In genomic region chr17:21039839-21040575, GRCh38 we compare ENCODE assay signal across 7 cellular contexts. TPM values are rescaled to one million over a fixed set of nuclear protein-coding genes. Genes with fewer than 3 reads are reported as not detected.
DNase-seq lines count a peak whose midpoint lies in the region; ATAC-seq and TF ChIP-seq lines count a peak whose summit lies in the region.

No MANE protein-coding gene starts in this region.

- H3K4me3 Mint-ChIP-seq in WTC11, result peak overlapping the region; percentile 98
- peak overlapping the region; percentile 95 for H3K4me3 Mint-ChIP-seq in endodermal cell
- peak overlapping the region; percentile 100 for H3K4me3 Mint-ChIP-seq in neural crest cell

- H3K36me3 Mint-ChIP-seq in WTC11, result peaks cover 19% of the 10 kb centered on the region
- peaks cover 29% of the 10 kb centered on the region for H3K36me3 Mint-ChIP-seq in endodermal cell (ENCODE audit: low read depth)
- peaks cover 26% of the 10 kb centered on the region for H3K36me3 Mint-ChIP-seq in neural crest cell (ENCODE audit: low read depth)

- no peak overlapping the region for H3K27ac ChIP-seq in endodermal cell (ENCODE audit: low read depth, low read length)

- POLR2A ChIA-PET in GM10248 (lab: Yijun Ruan, JAX) (interaction anchor here (0.6 kb wide), 1 partner anchor 238 kb away, joined by 3 read pairs; no protein-coding TSS in a partner anchor), WTC11 (lab: Charles Lee) (no interaction called here)

- H3K4me1 Mint-ChIP-seq in WTC11 (peaks cover 53% of the 10 kb centered on the region), endodermal cell (peaks cover 41% of the 10 kb centered on the region), neural crest cell (peaks cover 56% of the 10 kb centered on the region)

- H3K9me3 ChIP-seq in endodermal cell (ENCODE audit: control insufficient read depth, low read length), result no peaks in the 10 kb centered on the region

- H3K27ac Mint-ChIP-seq in WTC11 (peak overlapping the region; percentile 92), endodermal cell (peak overlapping the region; percentile 98), neural crest cell (ENCODE audit: unreplicated experiment) (no peak overlapping the region)

- CTCF ChIA-PET in GM10248 (lab: Yijun Ruan, JAX), result interaction anchor here (1.2 kb wide), 1 partner anchor 11 kb away, joined by 3 read pairs; no protein-coding TSS in a partner anchor
- CTCF ChIA-PET in WTC11 (lab: Charles Lee), result interaction anchor here (0.6 to 1.5 kb wide), 4 partner anchors 12 to 79 kb away, joined by 4 to 5 read pairs (median 4); no protein-coding TSS in a partner anchor

- no peaks in the 10 kb centered on the region for H3K27me3 Mint-ChIP-seq in WTC11 (ENCODE audit: low read depth)
- H3K27me3 Mint-ChIP-seq in endodermal cell (ENCODE audit: insufficient read depth), result no peaks in the 10 kb centered on the region
- H3K27me3 Mint-ChIP-seq in neural crest cell (ENCODE audit: low read depth), result no peaks in the 10 kb centered on the region

- H3K9ac ChIP-seq in endodermal cell (ENCODE audit: extremely low read depth, low read length, poor library complexity, severe bottlenecking), result peak overlapping the region; percentile 100

- TF ChIP-seq POLR2A in NB4 (IDR thresholded peaks at IDR 0.05; ENCODE audit: extremely low read depth, insufficient read length), result no peak

- peaks cover 40% of the 10 kb centered on the region for H3K36me3 ChIP-seq in endodermal cell (ENCODE audit: control insufficient read depth, insufficient read depth, low read length)

- 53 to 69% methylated on average over 4 to 6 of the region's 6 CpGs for WGBS in endodermal cell (ENCODE audit: insufficient coverage in 1 of 2, insufficient read length in 1 of 2), 2 experiments

- H3K4me3 ChIP-seq in NB4 (ENCODE audit: low read depth, low read length) (peak overlapping the region; percentile 81), endodermal cell (ENCODE audit: low read length) (peak overlapping the region; percentile 84)

- H3K4me1 ChIP-seq in endodermal cell (ENCODE audit: control insufficient read depth, insufficient read depth, low read length), result peaks cover 20% of the 10 kb centered on the region

- TF ChIP-seq CTCF in GM10248 (IDR thresholded peaks at IDR 0.05; ENCODE audit: control extremely low read depth, extremely low read depth, low read depth, missing control alignments), result peak; percentile 51
- TF ChIP-seq CTCF in NB4 (IDR thresholded peaks at IDR 0.05; ENCODE audit: low read depth, low read length), result peak; percentile 65
- no peak for TF ChIP-seq CTCF in WTC11 (IDR thresholded peaks at IDR 0.05)
- TF ChIP-seq CTCF in endodermal cell (conservative IDR thresholded peaks at IDR 0.05), result peak; percentile 73
- TF ChIP-seq CTCF in neural crest cell (conservative IDR thresholded peaks at IDR 0.05), result peak; percentile 59

- no peak for DNase-seq in GM10248 (ENCODE audit: extremely low spot score)
- peak; percentile 69 for DNase-seq in NB4 (ENCODE audit: low read depth)
- no peak for DNase-seq in WTC11 (ENCODE audit: low spot score)
- no peak for DNase-seq in endodermal cell
- DNase-seq in neural crest cell (ENCODE audit: low read depth, low spot score), result no peak
- DNase-seq in foreskin melanocyte, result no peak
- no peak for DNase-seq in Kasumi-1 (lab: John Stamatoyannopoulos, UW)

- H3K9me3 Mint-ChIP-seq in WTC11, result no peaks in the 10 kb centered on the region
- no peaks in the 10 kb centered on the region for H3K9me3 Mint-ChIP-seq in endodermal cell
- H3K9me3 Mint-ChIP-seq in neural crest cell, result no peaks in the 10 kb centered on the region

- ATAC-seq in WTC11, result no peak

- H3K27me3 ChIP-seq in endodermal cell (ENCODE audit: control insufficient read depth, insufficient read depth, low read length, poor library complexity, severe bottlenecking), result no peaks in the 10 kb centered on the region

TF ChIP-seq in WTC11, 78 proteins besides CTCF, POLR2A, EP300 and RAD21 (continues in another document):
- no peak for TF ChIP-seq USF1 (CRISPR knock-in tag; IDR thresholded peaks at IDR 0.05)
- no peak for TF ChIP-seq FOXJ3 (CRISPR knock-in tag; IDR thresholded peaks at IDR 0.05; ENCODE audit: borderline replicate concordance)
- TF ChIP-seq STAT6 (CRISPR knock-in tag; conservative IDR thresholded peaks at IDR 0.05; ENCODE audit: low read depth), result no peak
- TF ChIP-seq ZNF232 (CRISPR knock-in tag; IDR thresholded peaks at IDR 0.05), result no peak
- no peak for TF ChIP-seq ZNF425 (CRISPR knock-in tag; conservative IDR thresholded peaks at IDR 0.05)
- TF ChIP-seq GTF2I (CRISPR knock-in tag; conservative IDR thresholded peaks at IDR 0.05), result no peak
- TF ChIP-seq SMAD4 (CRISPR knock-in tag; IDR thresholded peaks at IDR 0.05), result no peak
- TF ChIP-seq ELF4 (CRISPR knock-in tag; IDR thresholded peaks at IDR 0.05; ENCODE audit: low read depth), result no peak
- TF ChIP-seq PREB (CRISPR knock-in tag; IDR thresholded peaks at IDR 0.05; ENCODE audit: borderline replicate concordance), result no peak
- no peak for TF ChIP-seq ERG (CRISPR knock-in tag; IDR thresholded peaks at IDR 0.05)
- no peak for TF ChIP-seq FOXK1 (CRISPR knock-in tag; IDR thresholded peaks at IDR 0.05)

RNA-seq across cellular contexts. Expression of gene USP22, which starts 2.8 kb away (rescaled TPM):
- total RNA-seq in WTC11 (2021) (278 to 289 TPM (median 281 TPM) in 3 replicates), endodermal cell (100 to 1,000 TPM; 379 to 396 TPM), neural crest cell (386 and 390 TPM in 2 replicates)
- polyA plus RNA-seq in endodermal cell (2013, experiment 1 of 2), result 222 TPM
- polyA plus RNA-seq in endodermal cell (2013, experiment 2 of 2), result 219 TPM
